23 cellular contexts compared by ENCODE assay signal in genomic region chr11:15929371-15929801, GRCh38.
"Had no signal": no experiment of that assay in that cellular context is flagged by ENCODE, and none has a peak within 500 bp of the region (broad histone marks: within the 10 kb centered on the region; RNA-seq: fewer than 3 reads in every experiment).

No MANE protein-coding gene starts in this region.

- DNase-seq: activated CD4-positive, alpha-beta T cell treated with anti-CD3 and anti-CD28 coated beads, Interleukin-2, amount 10 ng/mL, durations not matched to agents 24 days and 14 days; activated CD4-positive, alpha-beta T cell treated with anti-CD3 and anti-CD28 coated beads, Interleukin-2, amount 50 U/mL, for 48 hours; activated CD4-positive, CD25-positive, alpha-beta regulatory T cell treated with anti-CD3 and anti-CD28 coated beads, Interleukin-2, amount 50 U/mL, for 72 hours; activated gamma-delta T cell; activated naive CD4-positive, alpha-beta T cell treated with anti-CD3 and anti-CD28 coated beads for 36 hours; activated T-cell treated with anti-CD3 and anti-CD28 coated beads, Interleukin-2, amount 50 U/mL, for 4 hours; amygdala; MM.1S; NCI-H1105; NCI-H1436; NCI-H1694 treated with DMSO at 0.1 percent for 48 hours; NCI-H2029 treated with DMSO at 0.1 percent for 48 hours; NCI-H345; NCI-H510A treated with DMSO at 0.1 percent for 48 hours; NCI-H69; NK-92 treated with Interleukin-12 subunit alpha and Interleukin-12 subunit beta, amount 100 ng/mL, for 24 hours; Peyer's patch; SHP77 treated with DMSO at 0.1 percent for 48 hours had no signal

- H3K27ac Mint-ChIP-seq: activated CD4-positive, alpha-beta T cell treated with anti-CD3 and anti-CD28 coated beads, Interleukin-2, amount 10 ng/mL, durations not matched to agents 24 days and 14 days; activated naive CD4-positive, alpha-beta T cell treated with anti-CD3 and anti-CD28 coated beads for 36 hours; activated naive CD8-positive, alpha-beta T cell; activated T-helper 17 cell treated with anti-CD3 and anti-CD28 coated beads, Interleukin-2, amount 50 U/mL, for 72 hours; brain; T-helper 1 cell treated with Interleukin-12 subunit alpha and Interleukin-12 subunit beta and Interleukin-4 antibody, amounts not matched to agents 30 μg/mL and 1 μg/mL, for 36 hours had no signal

- H3K36me3 Mint-ChIP-seq: activated naive CD8-positive, alpha-beta T cell; brain had no signal

- H3K4me1 Mint-ChIP-seq: activated CD4-positive, alpha-beta T cell treated with anti-CD3 and anti-CD28 coated beads, Interleukin-2, amount 10 ng/mL, durations not matched to agents 24 days and 14 days; activated T-helper 17 cell treated with anti-CD3 and anti-CD28 coated beads, Interleukin-2, amount 50 U/mL, for 72 hours; brain had no signal

- H3K36me3 ChIP-seq: Peyer's patch had no signal

- H3K4me3 Mint-ChIP-seq: activated CD4-positive, alpha-beta T cell treated with anti-CD3 and anti-CD28 coated beads, Interleukin-2, amount 10 ng/mL, durations not matched to agents 24 days and 14 days; activated naive CD4-positive, alpha-beta T cell treated with anti-CD3 and anti-CD28 coated beads for 36 hours; activated naive CD8-positive, alpha-beta T cell; activated T-cell treated with anti-CD3 and anti-CD28 coated beads, Interleukin-2, amount 50 U/mL, for 4 hours; activated T-helper 17 cell treated with anti-CD3 and anti-CD28 coated beads, Interleukin-2, amount 50 U/mL, for 72 hours; brain; T-helper 1 cell treated with Interleukin-12 subunit alpha and Interleukin-12 subunit beta and Interleukin-4 antibody, amounts not matched to agents 30 μg/mL and 1 μg/mL, for 36 hours had no signal

- H3K4me1 ChIP-seq: Peyer's patch had no signal

- H3K27ac ChIP-seq: Peyer's patch, RWPE1 had no signal

- H3K9me3 Mint-ChIP-seq: activated CD4-positive, alpha-beta T cell treated with anti-CD3 and anti-CD28 coated beads, Interleukin-2, amount 10 ng/mL, durations not matched to agents 24 days and 14 days; T-helper 1 cell treated with Interleukin-12 subunit alpha and Interleukin-12 subunit beta and Interleukin-4 antibody, amounts not matched to agents 30 μg/mL and 1 μg/mL, for 36 hours had no signal

- H3K27me3 ChIP-seq: Peyer's patch had no signal

- ATAC-seq: activated T-cell treated with anti-CD3 and anti-CD28 coated beads, Interleukin-2, amount 50 U/mL, for 4 hours; activated T-helper 17 cell treated with anti-CD3 and anti-CD28 coated beads, Interleukin-2, amount 50 U/mL, for 72 hours had no signal

- H3K4me3 ChIP-seq: Peyer's patch had no signal

- H3K9me3 ChIP-seq: Peyer's patch had no signal
